ENCODE assay signal across 20 cellular contexts in the genomic region with DNA sequence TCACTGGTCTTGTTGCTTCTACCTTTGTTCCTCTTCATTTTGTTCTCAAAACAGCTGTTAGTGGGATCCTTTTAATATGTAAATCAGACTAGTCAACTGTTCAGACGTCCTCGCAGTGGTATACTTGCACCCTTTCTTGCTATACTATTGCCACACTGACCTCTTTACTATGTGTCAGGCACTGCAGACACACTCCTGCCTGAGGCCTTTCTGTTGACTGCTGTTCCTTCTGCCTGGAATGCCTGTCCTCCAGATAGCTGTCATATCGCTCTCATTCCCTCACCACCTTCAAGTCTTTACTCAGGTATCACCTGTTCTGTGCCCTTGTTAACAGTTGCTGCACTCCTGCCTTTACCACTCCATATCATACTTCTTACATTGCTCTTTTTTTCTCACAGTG.
"Had no signal": no experiment of that assay in that cellular context is flagged by ENCODE, and none has a peak within 500 bp of the region (broad histone marks: within the 10 kb centered on the region; RNA-seq: fewer than 3 reads in every experiment).

No MANE protein-coding gene starts in this region.

- H3K27ac Mint-ChIP-seq: activated B cell treated with CpG ODN at 0.5 μM for 24 hours; activated naive CD4-positive, alpha-beta T cell treated with anti-CD3 and anti-CD28 coated beads, Interleukin-2, amount 50 U/mL, for 72 hours; brain; immature natural killer cell; naive B cell; progenitor cell of endocrine pancreas had no signal

- H3K36me3 Mint-ChIP-seq: activated naive CD4-positive, alpha-beta T cell treated with anti-CD3 and anti-CD28 coated beads, Interleukin-2, amount 50 U/mL, for 72 hours; naive B cell had no signal

- H3K4me1 ChIP-seq: lower lobe of right lung had no signal

- H3K27ac ChIP-seq: heart left ventricle, lower lobe of right lung, right lobe of liver, suprapubic skin, upper lobe of left lung had no signal

- H3K4me3 ChIP-seq: heart left ventricle, lower lobe of right lung, right lobe of liver, suprapubic skin, upper lobe of left lung had no signal

- H3K4me3 Mint-ChIP-seq: activated B cell treated with CpG ODN at 0.5 μM for 24 hours, brain, immature natural killer cell, naive B cell had no signal

- H3K4me1 Mint-ChIP-seq: activated B cell treated with CpG ODN at 0.5 μM for 24 hours, naive B cell had no signal

- H3K9me3 Mint-ChIP-seq: activated B cell treated with CpG ODN at 0.5 μM for 24 hours; activated naive CD4-positive, alpha-beta T cell treated with anti-CD3 and anti-CD28 coated beads, Interleukin-2, amount 50 U/mL, for 72 hours; brain; immature natural killer cell; naive B cell had no signal

- H3K36me3 ChIP-seq: right lobe of liver had no signal

- H3K9me3 ChIP-seq: heart left ventricle, lower lobe of right lung, right lobe of liver, suprapubic skin, upper lobe of left lung had no signal

- H3K27me3 Mint-ChIP-seq: brain, progenitor cell of endocrine pancreas had no signal

- H3K27me3 ChIP-seq: heart left ventricle, right lobe of liver, suprapubic skin, upper lobe of left lung had no signal

- ATAC-seq: activated naive CD4-positive, alpha-beta T cell treated with anti-CD3 and anti-CD28 coated beads, Interleukin-2, amount 50 U/mL, for 72 hours; heart left ventricle; left cardiac atrium; lower lobe of right lung; right lobe of liver; stimulated activated naive CD8-positive, alpha-beta T cell treated with anti-CD3 and anti-CD28 coated beads, Interleukin-15, Interleukin-2, amounts not matched to agents 100 U/mL and 50 U/mL, for 24 hours had no signal

- DNase-seq: activated B cell treated with CpG ODN at 0.5 μM for 24 hours; activated CD4-positive, alpha-beta T cell treated with anti-CD3 and anti-CD28 coated beads, Interleukin-2, amount 50 U/mL, for 1 hour; activated effector memory CD4-positive, alpha-beta T cell treated with anti-CD3 and anti-CD28 coated beads, Interleukin-2, amount 50 U/mL, for 16 hours; amygdala; cerebellar nuclear complex; foreskin melanocyte; heart left ventricle; immature natural killer cell; left cardiac atrium; lower lobe of right lung; midbrain; naive B cell; right lobe of liver; stimulated activated naive CD8-positive, alpha-beta T cell treated with anti-CD3 and anti-CD28 coated beads, Interleukin-15, Interleukin-2, amounts not matched to agents 100 U/mL and 50 U/mL, for 24 hours; T-helper 1 cell; upper lobe of left lung had no signal
